In the genomic region with DNA sequence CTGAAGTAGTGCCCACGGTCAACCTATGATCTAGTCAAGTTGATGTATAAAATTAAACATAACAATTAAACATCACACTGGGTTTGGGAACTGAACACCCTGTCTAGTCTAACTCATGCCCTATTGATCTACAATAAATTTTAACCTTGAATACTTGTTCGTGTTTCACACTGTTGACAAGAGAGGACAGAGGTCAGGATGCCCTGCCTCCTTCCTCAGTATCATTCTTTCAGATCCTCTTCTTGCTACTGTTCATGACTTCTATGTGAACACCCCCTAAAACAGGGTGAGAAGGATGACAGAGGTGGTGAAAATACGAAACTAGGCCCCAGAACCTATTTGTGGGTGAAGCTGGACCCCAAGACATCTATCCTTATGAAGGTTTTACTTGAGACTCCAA, we compare ENCODE assay signal across 16 cellular contexts.
"Had no signal": no experiment of that assay in that cellular context is flagged by ENCODE, and none has a peak within 500 bp of the region (broad histone marks: within the 10 kb centered on the region; RNA-seq: fewer than 3 reads in every experiment).

No MANE protein-coding gene starts in this region.

- H3K9me3 ChIP-seq: gastrocnemius medialis, ovary had no signal

- H3K27me3 Mint-ChIP-seq: activated CD4-positive, alpha-beta memory T cell treated with anti-CD3 and anti-CD28 coated beads for 36 hours; activated naive CD8-positive, alpha-beta T cell; brain; central memory CD8-positive, alpha-beta T cell; effector memory CD8-positive, alpha-beta T cell had no signal

- DNase-seq: activated CD4-positive, alpha-beta memory T cell treated with anti-CD3 and anti-CD28 coated beads for 36 hours; activated gamma-delta T cell; activated T-cell treated with anti-CD3 and anti-CD28 coated beads, Interleukin-2, amount 50 U/mL, for 48 hours; amygdala; effector memory CD8-positive, alpha-beta T cell; gastrocnemius medialis; kidney; left ventricle myocardium superior; ovary; stimulated activated CD4-positive, alpha-beta T cell treated with anti-CD3 and anti-CD28 coated beads, Interleukin-15, amount 100 ng/mL, for 24 hours had no signal

- H3K36me3 ChIP-seq: gastrocnemius medialis, ovary had no signal

- H3K4me3 ChIP-seq: gastrocnemius medialis, ovary had no signal

- ATAC-seq: effector memory CD8-positive, alpha-beta T cell; gastrocnemius medialis; left ventricle myocardium superior had no signal

- H3K4me1 Mint-ChIP-seq: central memory CD8-positive, alpha-beta T cell had no signal

- H3K4me3 Mint-ChIP-seq: activated CD4-positive, alpha-beta memory T cell treated with anti-CD3 and anti-CD28 coated beads for 36 hours; activated naive CD8-positive, alpha-beta T cell; brain; central memory CD8-positive, alpha-beta T cell; effector memory CD8-positive, alpha-beta T cell; neural crest cell had no signal

- H3K27ac Mint-ChIP-seq: activated CD4-positive, alpha-beta memory T cell treated with anti-CD3 and anti-CD28 coated beads for 36 hours; activated naive CD8-positive, alpha-beta T cell; brain; effector memory CD8-positive, alpha-beta T cell had no signal

- H3K27me3 ChIP-seq: gastrocnemius medialis, ovary had no signal

- H3K9me3 Mint-ChIP-seq: activated CD4-positive, alpha-beta memory T cell treated with anti-CD3 and anti-CD28 coated beads for 36 hours; central memory CD8-positive, alpha-beta T cell; effector memory CD8-positive, alpha-beta T cell had no signal

- H3K36me3 Mint-ChIP-seq: brain had no signal

- H3K27ac ChIP-seq: epithelial cell of prostate, gastrocnemius medialis, ovary, VCaP had no signal
